ENCODE assay signal across 14 cellular contexts in genomic region chr5:169753795-169754194, GRCh38.
DNase-seq lines count a peak whose midpoint lies in the region; ATAC-seq, FAIRE-seq and TF ChIP-seq lines count a peak whose summit lies in the region.
"Had no signal": no experiment of that assay in that cellular context is flagged by ENCODE, and none has a peak within 500 bp of the region (broad histone marks: within the 10 kb centered on the region; RNA-seq: fewer than 3 reads in every experiment).

No MANE protein-coding gene starts in this region.

- no peaks in the 10 kb centered on the region for H4K20me1 ChIP-seq in GM23248 (ENCODE audit: insufficient read depth)
- no peaks in the 10 kb centered on the region for H4K20me1 ChIP-seq in GM12878 (ENCODE audit: control insufficient read depth, insufficient read depth)

- peaks cover 25% of the 10 kb centered on the region for H3K4me1 ChIP-seq in GM23248 (ENCODE audit: insufficient read depth)
- H3K4me1 ChIP-seq in GM12878 (ENCODE audit: control insufficient read depth, insufficient read depth, low read length): no peaks in the 10 kb centered on the region
- H3K4me1 ChIP-seq in left lung: peaks cover 3 to 13% of the 10 kb centered on the region in 2 donors
- H3K4me1 ChIP-seq: HAP-1 had no signal

- H2AFZ ChIP-seq in GM23248: no peak overlapping the region
- H2AFZ ChIP-seq in GM12878 (ENCODE audit: control insufficient read depth, low read depth, low read length): no peak overlapping the region

- FAIRE-seq in GM12878 (lab: Jason Lieb, UNC): no peak
- no peak for FAIRE-seq in GM12892 (lab: Jason Lieb, UNC)

- H3K9me2 ChIP-seq in GM23248 (ENCODE audit: insufficient read depth): no peaks in the 10 kb centered on the region

- WGBS in GM23248 (ENCODE audit: low coverage in 1 of 2, low lambda C conversion rate in 2 of 2, missing lambda C conversion rate in 2 of 2), 2 experiments: 40 to 46% methylated on average over 2 of the region's 2 CpGs
- WGBS in GM12878 (ENCODE audit: insufficient coverage, insufficient replicate concordance, low lambda C conversion rate, missing lambda C conversion rate): 2% methylated on average over 2 of the region's 2 CpGs

- TF ChIP-seq EP300 in GM12878 (IDR thresholded peaks at IDR 0.05; ENCODE audit: borderline replicate concordance in 1 of 2, control insufficient read depth in 1 of 2, low read depth in 2 of 2, low read length in 2 of 2): no peak

- no peaks in the 10 kb centered on the region for H3K36me3 ChIP-seq in GM23248 (ENCODE audit: low read depth)
- peaks cover 12 to 33% of the 10 kb centered on the region in 2 experiments for H3K36me3 ChIP-seq in GM12878 (ENCODE audit: control insufficient read depth in 2 of 2, insufficient read depth in 2 of 2, low read length in 1 of 2)
- peaks cover 0 to 37% of the 10 kb centered on the region in 2 donors for H3K36me3 ChIP-seq in left lung
- H3K36me3 ChIP-seq: HAP-1 had no signal

- POLR2A ChIA-PET in GM12878 (lab: Charles Lee): interaction anchor here (0.8 to 1.5 kb wide), 4 partner anchors 10 to 52 kb away, joined by 3 to 6 read pairs (median 4); no protein-coding TSS in a partner anchor

- RAD21 ChIA-PET in GM12878 (lab: Charles Lee; ENCODE audit: unreplicated experiment): interaction anchor here (0.8 to 9.7 kb wide), 5 partner anchors 10 to 226 kb away, joined by 3 to 78 read pairs (median 16); partner anchors contain the start of gene INSYN2B

- H3F3A ChIP-seq in GM23248 (ENCODE audit: insufficient read depth): peaks cover 18% of the 10 kb centered on the region

- H3K27ac ChIP-seq in GM23248: peak overlapping the region; percentile 28
- no peak overlapping the region for H3K27ac ChIP-seq in GM12878 (ENCODE audit: control insufficient read depth, insufficient read depth)
- no peak overlapping the region for H3K27ac ChIP-seq in left lung

- peak; percentile 18; the same call in 2 of the 3 replicates for ATAC-seq in GM12878
- ATAC-seq in left lung: peak; percentile 16
- ATAC-seq: activated CD4-positive, CD25-positive, alpha-beta regulatory T cell treated with anti-CD3 and anti-CD28 coated beads, Interleukin-2, amount 50 U/mL, for 24 hours had no signal

- H3K9ac ChIP-seq in GM23248 (no peak overlapping the region), GM12878 (ENCODE audit: control insufficient read depth, insufficient read depth, low read length) (no peak overlapping the region)

- H3K27me3 ChIP-seq in GM23248 (replicated peaks; ENCODE audit: insufficient read depth) (no peaks in the 10 kb centered on the region), GM12878 (replicated peaks in 1 of 2; ENCODE audit: control insufficient read depth in 2 of 2, insufficient read depth in 2 of 2, low read length in 1 of 2) (no peaks in the 10 kb centered on the region), left lung (no peaks in the 10 kb centered on the region)

- BruUV-seq in GM12878 (replicated peaks; lab: Mats Ljungman, UMichigan): no TSS peak

- intact Hi-C loops in GM12878 (cut with micrococcal nuclease; ENCODE audit: unreplicated experiment): no loop called here
- intact Hi-C loops in left lung (cut with DNase I): no loop called here

- TF ChIP-seq CTCF in GM12878 (IDR thresholded peaks at IDR 0.05 in 2 of 3, conservative IDR thresholded peaks at IDR 0.05 in 1 of 3; ENCODE audit: control insufficient read depth in 2 of 3, extremely low read depth in 1 of 3, insufficient read depth in 1 of 3, low read depth in 3 of 3, low read length in 3 of 3): no peak
- no peak for TF ChIP-seq CTCF in left lung (IDR thresholded peaks at IDR 0.05)

- SMC1A ChIA-PET in GM12878 (lab: Charles Lee; ENCODE audit: uncharacterized antibody, unreplicated experiment): interaction anchor here (0.7 to 26.1 kb wide), 8 partner anchors 10 to 226 kb away, joined by 3 to 315 read pairs (median 17); partner anchors contain the start of gene INSYN2B

- H3K4me3 ChIP-seq in GM23248 (no peak overlapping the region), GM12878 (no peak overlapping the region), left lung (no peak overlapping the region)
- H3K4me3 ChIP-seq: HAP-1 had no signal

- H3K4me2 ChIP-seq in GM23248 (ENCODE audit: unreplicated experiment) (peak overlapping the region; percentile 14), GM12878 (ENCODE audit: control insufficient read depth, insufficient read depth) (no peak overlapping the region)

- no peaks in the 10 kb centered on the region for H3K79me2 ChIP-seq in GM23248 (ENCODE audit: insufficient read depth)
- H3K79me2 ChIP-seq in GM12878 (ENCODE audit: control insufficient read depth, insufficient read depth, low read length): no peaks in the 10 kb centered on the region

- TF ChIP-seq POLR2A in GM12878 (IDR thresholded peaks at IDR 0.05; ENCODE audit: low read depth, low read length) (no peak), GM12892 (IDR thresholded peaks at IDR 0.05; ENCODE audit: low read depth, low read length) (no peak)

- CTCF ChIA-PET in GM12878 (lab: Yijun Ruan, JAX): interaction anchor here (1.2 to 2.2 kb wide), 4 partner anchors 13 to 52 kb away, joined by 3 to 8 read pairs (median 6); no protein-coding TSS in a partner anchor

- H3K9me3 ChIP-seq in GM23248 (ENCODE audit: low read depth): no peaks in the 10 kb centered on the region
- H3K9me3 ChIP-seq in GM12878 (replicated peaks; ENCODE audit: control insufficient read depth, insufficient read depth, low read length): no peaks in the 10 kb centered on the region
- no peaks in the 10 kb centered on the region for H3K9me3 ChIP-seq in left lung
- H3K9me3 ChIP-seq: HAP-1 had no signal

- in situ Hi-C loops in GM23248 (cut with MboI) (no loop called here), GM12878 (cut with MboI) (no loop called here)

- DNase-seq in AML-193 (lab: John Stamatoyannopoulos, UW): peak; percentile 28 to 47
- peak; percentile 88 for DNase-seq in GM23248
- DNase-seq in GM12878 (ENCODE audit: low read depth, low spot score): no peak
- DNase-seq in left lung: no peak
- DNase-seq in GM12892 (ENCODE audit: insufficient read length): no peak
- DNase-seq in dermis blood vessel endothelial cell: no peak
- no peak for DNase-seq in stimulated activated CD4-positive, alpha-beta T cell treated with anti-CD3 and anti-CD28 coated beads, Interleukin-4, amount 100 ng/mL, for 4 hours
- DNase-seq: effector CD8-positive, alpha-beta T cell; kidney glomerular epithelial cell; NCI-H2171; nephron progenitor cell; NK-92 treated with Interleukin-12 subunit alpha and Interleukin-12 subunit beta, amount 100 ng/mL, for 24 hours had no signal

- TF ChIP-seq RAD21 in GM12878 (IDR thresholded peaks at IDR 0.05; ENCODE audit: insufficient read depth, low read depth, low read length): no peak

TF ChIP-seq in GM12878, 131 proteins besides CTCF, POLR2A, EP300 and RAD21 (continues in another document):
- no peak for TF ChIP-seq GABPA (IDR thresholded peaks at IDR 0.05; ENCODE audit: low read depth)
- no peak for TF ChIP-seq BHLHE40 (IDR thresholded peaks at IDR 0.05; ENCODE audit: borderline replicate concordance in 1 of 2, low read depth in 2 of 2, low read length in 1 of 2)
- no peak for TF ChIP-seq ZNF217 (IDR thresholded peaks at IDR 0.05)
- TF ChIP-seq ATF3 (IDR thresholded peaks at IDR 0.05; ENCODE audit: borderline replicate concordance, extremely low read depth, low read depth, low read length): no peak
- no peak for TF ChIP-seq IRF4 (IDR thresholded peaks at IDR 0.05; ENCODE audit: low read depth, low read length)
- no peak for TF ChIP-seq SIX5 (IDR thresholded peaks at IDR 0.05; ENCODE audit: low read depth, low read length, severe bottlenecking)
- no peak for TF ChIP-seq BACH1 (IDR thresholded peaks at IDR 0.05; ENCODE audit: borderline replicate concordance)
- no peak for TF ChIP-seq ETV6 (conservative IDR thresholded peaks at IDR 0.05 in 1 of 2, IDR thresholded peaks at IDR 0.05 in 1 of 2; ENCODE audit: borderline replicate concordance in 1 of 2, low read depth in 1 of 2)
- TF ChIP-seq RELA (IDR thresholded peaks at IDR 0.05; ENCODE audit: borderline replicate concordance, partially characterized antibody): no peak
- TF ChIP-seq CUX1 (IDR thresholded peaks at IDR 0.05; ENCODE audit: insufficient replicate concordance, low read depth, low read length): no peak

Comparison
In these comparisons a context has a peak if more than half of its experiments do, and no peak if none do; other contexts are left out.
1. DNase-seq: peak in AML-193 (2 of 2) and GM23248 (single experiment); none in GM12878 (single experiment), left lung (0 of 2), GM12892 (single experiment), dermis blood vessel endothelial cell (single experiment) and stimulated activated CD4-positive, alpha-beta T cell treated with anti-CD3 and anti-CD28 coated beads, Interleukin-4, amount 100 ng/mL, for 4 hours (0 of 2).